ENCODE assay signal across 19 cellular contexts in the genomic region with DNA sequence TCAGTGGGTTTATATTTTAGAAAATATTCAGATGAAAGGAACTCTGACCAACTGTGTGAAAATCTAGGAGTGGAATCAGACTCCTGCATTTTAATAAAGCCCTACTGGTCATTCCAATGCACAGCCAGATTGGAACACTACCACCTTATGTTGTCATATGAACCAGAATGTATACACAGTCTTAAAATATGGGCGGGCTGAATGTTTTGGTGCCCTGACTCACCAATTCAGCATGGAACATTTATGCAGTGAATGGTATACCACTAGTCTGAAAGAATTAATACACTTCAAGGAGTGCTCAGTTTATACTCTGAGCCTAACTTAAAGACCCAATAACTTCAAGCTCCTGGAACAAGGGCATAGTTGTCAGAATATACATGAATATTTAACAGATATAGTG.
DNase-seq lines count a peak whose midpoint lies in the region; ATAC-seq and TF ChIP-seq lines count a peak whose summit lies in the region.
"Had no signal": no experiment of that assay in that cellular context is flagged by ENCODE, and none has a peak within 500 bp of the region (broad histone marks: within the 10 kb centered on the region; RNA-seq: fewer than 3 reads in every experiment).

No MANE protein-coding gene starts in this region.

- in situ Hi-C loops in brain microvascular endothelial cell (cut with HindIII; ENCODE audit: low pct_ligation_motif_present, low sequenced_read_pairs), result no loop called here

- 0 out of 2 replicates have a peak, but pooled peaks have one; percentile 4 for TF ChIP-seq CTCF in AG10803 (conservative IDR thresholded peaks at IDR 0.05; ENCODE audit: low read length)
- no peak for TF ChIP-seq CTCF in brain microvascular endothelial cell (IDR thresholded peaks at IDR 0.05; ENCODE audit: low read depth, low read length, missing control alignments)

- DNase-seq in AG10803 (ENCODE audit: low read depth) (no peak), HCEC 1CT (peak; percentile 79), brain microvascular endothelial cell (peak; percentile 68), iris pigment epithelial cell (ENCODE audit: low read depth) (peak; percentile 54)
- DNase-seq: activated CD4-positive, alpha-beta memory T cell treated with anti-CD3 and anti-CD28 coated beads, Interleukin-2, amount 10 ng/mL, durations not matched to agents 7 days and 5 days; activated gamma-delta T cell treated with Interleukin-2 at 50 U/mL for 16 hours; natural killer cell; NCI-H1417 treated with DMSO at 0.1 percent for 48 hours; NCI-H446; SJCRH30; stimulated activated CD4-positive, alpha-beta T cell treated with anti-CD3 and anti-CD28 coated beads, Interleukin-1b, Interleukin-23, amount 100 ng/mL, for 48 hours; T-helper 1 cell; uterus had no signal

- no peak overlapping the region for H3K27ac ChIP-seq in brain microvascular endothelial cell
- H3K27ac ChIP-seq: hepatocyte, SJCRH30 had no signal

- H3K4me3 ChIP-seq in AG10803 (ENCODE audit: low read length), result no peak overlapping the region
- H3K4me3 ChIP-seq in brain microvascular endothelial cell (ENCODE audit: low read depth, low read length), result no peak overlapping the region
- H3K4me3 ChIP-seq: hepatocyte, SJCRH30, skin epidermis, uterus had no signal

- H3K36me3 ChIP-seq in brain microvascular endothelial cell (replicated peaks), result no peaks in the 10 kb centered on the region
- H3K36me3 ChIP-seq: SJCRH30, uterus had no signal

- no peaks in the 10 kb centered on the region for H3K27me3 ChIP-seq in brain microvascular endothelial cell (replicated peaks)
- H3K27me3 ChIP-seq: hepatocyte, SJCRH30, uterus had no signal

- ATAC-seq in HG03135 (IDR thresholded peaks at IDR 0.05; ENCODE audit: unreplicated experiment) (no peak), HG03095 (IDR thresholded peaks at IDR 0.05; ENCODE audit: unreplicated experiment) (no peak), HG02610 (IDR thresholded peaks at IDR 0.05; ENCODE audit: unreplicated experiment) (no peak)
- ATAC-seq: activated CD4-positive, CD25-positive, alpha-beta regulatory T cell treated with anti-CD3 and anti-CD28 coated beads, Interleukin-2, amount 50 U/mL, for 24 hours; natural killer cell had no signal
